ENCODE assay signal across 11 cellular contexts in genomic region chr12:107843351-107844311, GRCh38.
DNase-seq lines count a peak whose midpoint lies in the region; ATAC-seq, FAIRE-seq and TF ChIP-seq lines count a peak whose summit lies in the region.
"Had no signal": no experiment of that assay in that cellular context is flagged by ENCODE, and none has a peak within 500 bp of the region (broad histone marks: within the 10 kb centered on the region; RNA-seq: fewer than 3 reads in every experiment).

No MANE protein-coding gene starts in this region.

- H3K4me3 Mint-ChIP-seq in endothelial cell (ENCODE audit: unreplicated experiment) (peak overlapping the region; percentile 79), immature natural killer cell (peak overlapping the region in 1 of 5 donors; percentile 9)

- H3K27me3 ChIP-seq in IMR-90 (ENCODE audit: control insufficient read depth, insufficient read depth, low read length) = peaks cover 36% of the 10 kb centered on the region
- peaks cover 16% of the 10 kb centered on the region for H3K27me3 ChIP-seq in muscle layer of duodenum (ENCODE audit: low read depth, low read length)
- no peaks in the 10 kb centered on the region for H3K27me3 ChIP-seq in testis

- peaks cover 27% of the 10 kb centered on the region for H3K4me1 Mint-ChIP-seq in endothelial cell (ENCODE audit: unreplicated experiment)
- no peaks in the 10 kb centered on the region for H3K4me1 Mint-ChIP-seq in immature natural killer cell

- H3K56ac ChIP-seq in IMR-90 (ENCODE audit: extremely low read depth, insufficient read depth, low read length) = no peak overlapping the region

- dilution Hi-C loops in IMR-90 (cut with HindIII; ENCODE audit: low sequenced_read_pairs, unreplicated experiment) = no loop called here

- H3K9me1 ChIP-seq in IMR-90 (ENCODE audit: insufficient read depth, low read length) = no peaks in the 10 kb centered on the region

- H3K9me3 ChIP-seq in A549 (no peaks in the 10 kb centered on the region), IMR-90 (ENCODE audit: control insufficient read depth, insufficient read depth, low read length) (no peaks in the 10 kb centered on the region), muscle layer of duodenum (ENCODE audit: control insufficient read depth in 1 of 2, low read length in 2 of 2) (no peaks in the 10 kb centered on the region), testis (no peaks in the 10 kb centered on the region)
- H3K9me3 ChIP-seq: HAP-1 had no signal

- no peaks in the 10 kb centered on the region for H3K79me1 ChIP-seq in IMR-90 (ENCODE audit: low read depth in 1 of 2, low read length in 2 of 2)

- no peak overlapping the region for H2BK5ac ChIP-seq in IMR-90 (ENCODE audit: low read depth, low read length, poor library complexity, severe bottlenecking)

- ATAC-seq in A549 = peak; percentile 38 to 48; a peak in 3 of 6 replicates
- peak; percentile 51 for ATAC-seq in IMR-90 (ENCODE audit: low read depth)

- no peak overlapping the region for H3K18ac ChIP-seq in IMR-90 (ENCODE audit: low read depth, low read length)

- no peak overlapping the region for H4K91ac ChIP-seq in IMR-90 (ENCODE audit: insufficient read depth, low read depth, low read length)

- no peak overlapping the region for H3K4me2 ChIP-seq in A549
- H3K4me2 ChIP-seq in IMR-90 (ENCODE audit: low read depth, low read length) = peak overlapping the region; percentile 41; the same call in 1 of the 2 replicates

- no peak overlapping the region for H2BK120ac ChIP-seq in IMR-90 (ENCODE audit: low read depth, low read length)

- no peak overlapping the region for H2BK20ac ChIP-seq in IMR-90 (ENCODE audit: low read depth, low read length)

- no peak overlapping the region for H2AK9ac ChIP-seq in IMR-90 (replicated peaks; ENCODE audit: low read depth, low read length, poor library complexity)

- TF ChIP-seq RAD21 in A549 (conservative IDR thresholded peaks at IDR 0.05 in 1 of 2, IDR thresholded peaks at IDR 0.05 in 1 of 2) (no peak), IMR-90 (IDR thresholded peaks at IDR 0.05; ENCODE audit: low read length) (no peak)

- H3K4me1 ChIP-seq in A549 (no peaks in the 10 kb centered on the region), IMR-90 (ENCODE audit: control insufficient read depth, insufficient read depth, low read length) (no peaks in the 10 kb centered on the region), muscle layer of duodenum (ENCODE audit: control insufficient read depth in 1 of 2, insufficient read depth in 2 of 2, low read length in 2 of 2) (peaks cover 0 to 17% of the 10 kb centered on the region in 2 donors), testis (no peaks in the 10 kb centered on the region)
- H3K4me1 ChIP-seq: HAP-1 had no signal

- no peak for FAIRE-seq in A549 (lab: Jason Lieb, UNC)
- FAIRE-seq: endometrium had no signal

- no peak overlapping the region for H4K5ac ChIP-seq in IMR-90 (ENCODE audit: low read depth, low read length)

- H3K27ac Mint-ChIP-seq in endothelial cell (ENCODE audit: unreplicated experiment) (no peak overlapping the region), immature natural killer cell (no peak overlapping the region)

- H2BK15ac ChIP-seq in IMR-90 (ENCODE audit: low read depth, low read length) = no peak overlapping the region

- no peak overlapping the region for H3K14ac ChIP-seq in IMR-90 (replicated peaks; ENCODE audit: low read depth, low read length)

- H3K9ac ChIP-seq in IMR-90 (ENCODE audit: low read depth, low read length) = no peak overlapping the region

- CTCF ChIA-PET in A549 (lab: Yijun Ruan, JAX) = interaction anchor here (1.1 kb wide), 1 partner anchor 85 kb away, joined by 3 read pairs; no protein-coding TSS in a partner anchor
- CTCF ChIA-PET in IMR-90 (lab: Yijun Ruan, JAX) = interaction anchor here (0.5 kb wide), 1 partner anchor 40 kb away, joined by 3 read pairs; no protein-coding TSS in a partner anchor

- H4K8ac ChIP-seq in IMR-90 (ENCODE audit: low read depth in 2 of 2, low read length in 2 of 2) = no peak overlapping the region

- intact Hi-C loops in IMR-90 (cut with micrococcal nuclease) = no loop called here
- intact Hi-C loops in testis (cut with DNase I; ENCODE audit: low total_unique reads) = no loop called here

- H3K9me3 Mint-ChIP-seq in endothelial cell (ENCODE audit: unreplicated experiment) (no peaks in the 10 kb centered on the region), immature natural killer cell (peaks cover 0 to 1% (median 0%) of the 10 kb centered on the region in 6 donors)

- DNase-seq in A549 (ENCODE audit: low read depth in 1 of 2, low spot score in 1 of 2) (no peak), IMR-90 (no peak), endothelial cell (ENCODE audit: low spot score) (peak; percentile 37), immature natural killer cell (no peak), testis (no peak)
- DNase-seq in stimulated activated CD8-positive, alpha-beta memory T cell treated with anti-CD3 and anti-CD28 coated beads, Interleukin-4, amount 100 ng/mL, for 48 hours = no peak
- DNase-seq in activated CD4-positive, CD25-positive, alpha-beta regulatory T cell (lab: John Stamatoyannopoulos, UW) = no peak
- DNase-seq: MV-4-11 had no signal

- no peak overlapping the region for H3K4me3 ChIP-seq in A549
- H3K4me3 ChIP-seq in IMR-90 (ENCODE audit: insufficient read depth, low read depth, low read length) = no peak overlapping the region
- H3K4me3 ChIP-seq in muscle layer of duodenum (ENCODE audit: low read depth in 1 of 2, low read length in 2 of 2) = peak overlapping the region; percentile 40 to 52
- H3K4me3 ChIP-seq in testis = peak overlapping the region in 1 of 2 donors; percentile 18
- H3K4me3 ChIP-seq: HAP-1 had no signal

- no peak overlapping the region for H2AK5ac ChIP-seq in IMR-90 (ENCODE audit: low read depth, low read length)

- H3K23ac ChIP-seq in IMR-90 (ENCODE audit: low read depth, low read length) = no peak overlapping the region

- POLR2A ChIA-PET in A549 (lab: Yijun Ruan, JAX) = no interaction called here
- POLR2A ChIA-PET in IMR-90 (lab: Charles Lee; ENCODE audit: unreplicated experiment) = no interaction called here

- TF ChIP-seq POLR2A in A549 (IDR thresholded peaks at IDR 0.05; ENCODE audit: low read length) (no peak), IMR-90 (IDR thresholded peaks at IDR 0.05; ENCODE audit: low read depth, low read length) (no peak), testis (IDR thresholded peaks at IDR 0.05) (no peak)

- TF ChIP-seq CTCF in A549 (IDR thresholded peaks at IDR 0.05) = no peak
- no peak for TF ChIP-seq CTCF in IMR-90 (conservative IDR thresholded peaks at IDR 0.05; ENCODE audit: low read depth, low read length)
- no peak for TF ChIP-seq CTCF in endothelial cell (IDR thresholded peaks at IDR 0.05; ENCODE audit: unreplicated experiment)
- no peak for TF ChIP-seq CTCF in testis (IDR thresholded peaks at IDR 0.05)

- H3K4ac ChIP-seq in IMR-90 (ENCODE audit: low read depth, low read length) = no peak overlapping the region

- H2AFZ ChIP-seq in IMR-90 (replicated peaks; ENCODE audit: low read length, poor library complexity) = peak overlapping the region; percentile 77

- 59% methylated on average over 39 of the region's 59 CpGs for WGBS in A549 (ENCODE audit: missing lambda C conversion rate)
- 3% methylated on average over 37 of the region's 59 CpGs; no CpG with 5 or more reads in 1 of the 2 experiments for WGBS in IMR-90 (ENCODE audit: extremely low coverage in 2 of 2, insufficient read length in 1 of 2), 2 experiments
- WGBS in testis, 2 donors = 1% methylated on average over 13 to 58 of the region's 59 CpGs

- H3K36me3 Mint-ChIP-seq in endothelial cell (ENCODE audit: low read depth, unreplicated experiment) (no peaks in the 10 kb centered on the region), immature natural killer cell (no peaks in the 10 kb centered on the region)

- BruUV-seq in IMR-90 (replicated peaks; lab: Mats Ljungman, UMichigan) = no TSS peak

- H3K36me3 ChIP-seq in IMR-90 (ENCODE audit: control insufficient read depth, insufficient read depth, low read length) (no peaks in the 10 kb centered on the region), muscle layer of duodenum (ENCODE audit: control insufficient read depth in 1 of 2, insufficient read depth in 2 of 2, low read length in 2 of 2) (no peaks in the 10 kb centered on the region), testis (ENCODE audit: low read depth, missing control alignments) (no peaks in the 10 kb centered on the region)
- H3K36me3 ChIP-seq: HAP-1 had no signal

- H3K27ac ChIP-seq in A549 = no peak overlapping the region
- H3K27ac ChIP-seq in IMR-90 (ENCODE audit: insufficient read depth, low read length) = no peak overlapping the region
- H3K27ac ChIP-seq in muscle layer of duodenum (ENCODE audit: low read length) = no peak overlapping the region
- no peak overlapping the region for H3K27ac ChIP-seq in testis

- H3K27me3 Mint-ChIP-seq in endothelial cell (ENCODE audit: unreplicated experiment) = peaks cover 6% of the 10 kb centered on the region
- peaks cover 3 to 18% (median 13%) of the 10 kb centered on the region in 3 donors for H3K27me3 Mint-ChIP-seq in immature natural killer cell (ENCODE audit: low read depth in 3 of 3)

- no peak for TF ChIP-seq EP300 in A549 (IDR thresholded peaks at IDR 0.05)

- no peaks in the 10 kb centered on the region for H4K20me1 ChIP-seq in IMR-90 (ENCODE audit: insufficient read depth, low read length)

- in situ Hi-C loops in IMR-90 (cut with MboI; ENCODE audit: low sequenced_read_pairs) = no loop called here

TF ChIP-seq in A549, 52 proteins besides CTCF, POLR2A, EP300 and RAD21 (continues in another document):
- TF ChIP-seq NFE2L2 (conservative IDR thresholded peaks at IDR 0.05; ENCODE audit: low read length) = no peak
- no peak for TF ChIP-seq FOSL2 (IDR thresholded peaks at IDR 0.05)
- no peak for TF ChIP-seq FOSL2 (CRISPR knock-in tag; IDR thresholded peaks at IDR 0.05)
- no peak for TF ChIP-seq SMC3 (IDR thresholded peaks at IDR 0.05)
- no peak for TF ChIP-seq MYC (IDR thresholded peaks at IDR 0.05; ENCODE audit: borderline replicate concordance, low read length)
- no peak for TF ChIP-seq RNF2 (IDR thresholded peaks at IDR 0.05; ENCODE audit: borderline replicate concordance, low read depth)
- no peak for TF ChIP-seq HEYL (CRISPR knock-in tag; IDR thresholded peaks at IDR 0.05)

TF ChIP-seq in IMR-90, 13 proteins besides CTCF, POLR2A, EP300 and RAD21 (continues in another document):
- TF ChIP-seq MAFK (IDR thresholded peaks at IDR 0.05; ENCODE audit: low read depth, low read length) = no peak
- TF ChIP-seq RCOR1 (IDR thresholded peaks at IDR 0.05; ENCODE audit: insufficient replicate concordance, low read length) = no peak
- TF ChIP-seq MXI1 (IDR thresholded peaks at IDR 0.05; ENCODE audit: borderline replicate concordance, low read depth, low read length) = no peak
- TF ChIP-seq FOS (IDR thresholded peaks at IDR 0.05; ENCODE audit: low read depth, low read length) = no peak
- TF ChIP-seq CHD1 (IDR thresholded peaks at IDR 0.05; ENCODE audit: low read depth, low read length) = no peak
- TF ChIP-seq NFE2L2 (IDR thresholded peaks at IDR 0.05; ENCODE audit: low read depth, low read length) = no peak
- no peak for TF ChIP-seq RFX5 (IDR thresholded peaks at IDR 0.05; ENCODE audit: low read depth, low read length)
- no peak for TF ChIP-seq BHLHE40 (IDR thresholded peaks at IDR 0.05; ENCODE audit: low read depth, low read length)

Comparison
In these comparisons a context has a peak if more than half of its experiments do, and no peak if none do; other contexts are left out.
1. H3K4me3 ChIP-seq: peak in muscle layer of duodenum (2 of 2); none in A549 (single experiment) and IMR-90 (single experiment).